1 cellular context compared by ENCODE assay signal in genomic region chr2:20013061-20013721, GRCh38.
TF ChIP-seq lines count a peak whose summit lies in the region.

No MANE protein-coding gene starts in this region.

TF ChIP-seq in HepG2, 621 proteins besides CTCF, POLR2A, EP300 and RAD21 (continued from another document and continues in another):
- TF ChIP-seq GLI4 (CRISPR knock-in tag; IDR thresholded peaks at IDR 0.05; ENCODE audit: borderline replicate concordance) (no peak), SETDB1 (CRISPR knock-in tag; IDR thresholded peaks at IDR 0.05; ENCODE audit: borderline replicate concordance) (no peak), ZNF354B (CRISPR knock-in tag; IDR thresholded peaks at IDR 0.05) (no peak), HNRNPLL (IDR thresholded peaks at IDR 0.05; ENCODE audit: low read depth, low read length, poor library complexity, severe bottlenecking) (no peak), ETV6 (CRISPR knock-in tag; conservative IDR thresholded peaks at IDR 0.05) (no peak), ZBTB34 (CRISPR knock-in tag; IDR thresholded peaks at IDR 0.05) (no peak), IRX3 (CRISPR knock-in tag; IDR thresholded peaks at IDR 0.05; ENCODE audit: borderline replicate concordance, low read depth) (no peak), ZNF891 (CRISPR knock-in tag; IDR thresholded peaks at IDR 0.05) (0 out of 2 replicates have a peak, but pooled peaks have one; percentile 9), HNF4A (CRISPR knock-in tag; IDR thresholded peaks at IDR 0.05) (0 out of 2 replicates have a peak, but pooled peaks have one; percentile 24), PRDM15 (CRISPR knock-in tag; IDR thresholded peaks at IDR 0.05) (no peak), TMF1 (CRISPR knock-in tag; IDR thresholded peaks at IDR 0.05; ENCODE audit: low read depth) (no peak), ZNF788 (CRISPR knock-in tag; IDR thresholded peaks at IDR 0.05; ENCODE audit: borderline replicate concordance) (no peak), SP140L (CRISPR knock-in tag; IDR thresholded peaks at IDR 0.05; ENCODE audit: borderline replicate concordance) (no peak), RFXAP (CRISPR knock-in tag; IDR thresholded peaks at IDR 0.05; ENCODE audit: borderline replicate concordance) (no peak), PAWR (CRISPR knock-in tag; IDR thresholded peaks at IDR 0.05; ENCODE audit: borderline replicate concordance) (no peak), TARDBP (CRISPR knock-in tag; IDR thresholded peaks at IDR 0.05) (no peak), ZNF329 (CRISPR knock-in tag; IDR thresholded peaks at IDR 0.05; ENCODE audit: low read depth) (no peak), JUNB (CRISPR knock-in tag; IDR thresholded peaks at IDR 0.05; ENCODE audit: borderline replicate concordance) (no peak), ZNF572 (CRISPR knock-in tag; IDR thresholded peaks at IDR 0.05) (0 out of 2 replicates have a peak, but pooled peaks have one; percentile 21), KMT2B (CRISPR knock-in tag; IDR thresholded peaks at IDR 0.05) (no peak), MAF1 (CRISPR knock-in tag; IDR thresholded peaks at IDR 0.05; ENCODE audit: borderline replicate concordance) (no peak), ZFP36L1 (CRISPR knock-in tag; IDR thresholded peaks at IDR 0.05) (no peak), ZNF138 (CRISPR knock-in tag; IDR thresholded peaks at IDR 0.05; ENCODE audit: low read depth) (no peak), CREB1 (IDR thresholded peaks at IDR 0.05) (no peak), CREB1 (CRISPR knock-in tag; IDR thresholded peaks at IDR 0.05) (no peak), ASH2L (IDR thresholded peaks at IDR 0.05; ENCODE audit: insufficient read length, low read depth, low read length) (no peak), MAFG (CRISPR knock-in tag; IDR thresholded peaks at IDR 0.05) (no peak), ZSCAN9 (CRISPR knock-in tag; IDR thresholded peaks at IDR 0.05; ENCODE audit: borderline replicate concordance) (0 out of 2 replicates have a peak, but pooled peaks have one; percentile 18), AKNA (CRISPR knock-in tag; IDR thresholded peaks at IDR 0.05; ENCODE audit: borderline replicate concordance) (no peak), ZNF616 (CRISPR knock-in tag; IDR thresholded peaks at IDR 0.05; ENCODE audit: low read depth) (no peak), PBX2 (CRISPR knock-in tag; IDR thresholded peaks at IDR 0.05) (no peak), PHF5A (CRISPR knock-in tag; IDR thresholded peaks at IDR 0.05; ENCODE audit: low read depth, unreplicated experiment) (no peak), ZFP37 (CRISPR knock-in tag; IDR thresholded peaks at IDR 0.05; ENCODE audit: borderline replicate concordance) (0 out of 2 replicates have a peak, but pooled peaks have one; percentile 68), SKI (IDR thresholded peaks at IDR 0.05; ENCODE audit: partially characterized antibody) (peak; percentile 8), ATF5 (CRISPR knock-in tag; IDR thresholded peaks at IDR 0.05; ENCODE audit: low read depth) (no peak), ZNF850 (CRISPR knock-in tag; conservative IDR thresholded peaks at IDR 0.05) (no peak)
- TF ChIP-seq, protein P1, sequence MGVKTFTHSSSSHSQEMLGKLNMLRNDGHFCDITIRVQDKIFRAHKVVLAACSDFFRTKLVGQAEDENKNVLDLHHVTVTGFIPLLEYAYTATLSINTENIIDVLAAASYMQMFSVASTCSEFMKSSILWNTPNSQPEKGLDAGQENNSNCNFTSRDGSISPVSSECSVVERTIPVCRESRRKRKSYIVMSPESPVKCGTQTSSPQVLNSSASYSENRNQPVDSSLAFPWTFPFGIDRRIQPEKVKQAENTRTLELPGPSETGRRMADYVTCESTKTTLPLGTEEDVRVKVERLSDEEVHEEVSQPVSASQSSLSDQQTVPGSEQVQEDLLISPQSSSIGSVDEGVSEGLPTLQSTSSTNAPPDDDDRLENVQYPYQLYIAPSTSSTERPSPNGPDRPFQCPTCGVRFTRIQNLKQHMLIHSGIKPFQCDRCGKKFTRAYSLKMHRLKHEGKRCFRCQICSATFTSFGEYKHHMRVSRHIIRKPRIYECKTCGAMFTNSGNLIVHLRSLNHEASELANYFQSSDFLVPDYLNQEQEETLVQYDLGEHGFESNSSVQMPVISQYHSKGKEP (CRISPR knock-in tag; IDR thresholded peaks at IDR 0.05): no peak
- TF ChIP-seq, protein P2, sequence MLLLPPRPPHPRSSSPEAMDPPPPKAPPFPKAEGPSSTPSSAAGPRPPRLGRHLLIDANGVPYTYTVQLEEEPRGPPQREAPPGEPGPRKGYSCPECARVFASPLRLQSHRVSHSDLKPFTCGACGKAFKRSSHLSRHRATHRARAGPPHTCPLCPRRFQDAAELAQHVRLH (CRISPR knock-in tag; IDR thresholded peaks at IDR 0.05; ENCODE audit: borderline replicate concordance, low read depth): no peak
- TF ChIP-seq, protein P3, sequence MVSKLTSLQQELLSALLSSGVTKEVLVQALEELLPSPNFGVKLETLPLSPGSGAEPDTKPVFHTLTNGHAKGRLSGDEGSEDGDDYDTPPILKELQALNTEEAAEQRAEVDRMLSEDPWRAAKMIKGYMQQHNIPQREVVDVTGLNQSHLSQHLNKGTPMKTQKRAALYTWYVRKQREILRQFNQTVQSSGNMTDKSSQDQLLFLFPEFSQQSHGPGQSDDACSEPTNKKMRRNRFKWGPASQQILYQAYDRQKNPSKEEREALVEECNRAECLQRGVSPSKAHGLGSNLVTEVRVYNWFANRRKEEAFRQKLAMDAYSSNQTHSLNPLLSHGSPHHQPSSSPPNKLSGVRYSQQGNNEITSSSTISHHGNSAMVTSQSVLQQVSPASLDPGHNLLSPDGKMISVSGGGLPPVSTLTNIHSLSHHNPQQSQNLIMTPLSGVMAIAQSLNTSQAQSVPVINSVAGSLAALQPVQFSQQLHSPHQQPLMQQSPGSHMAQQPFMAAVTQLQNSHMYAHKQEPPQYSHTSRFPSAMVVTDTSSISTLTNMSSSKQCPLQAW (CRISPR knock-in tag; IDR thresholded peaks at IDR 0.05): peak; percentile 27; the same call in 1 of the 2 replicates
- TF ChIP-seq, protein P4, sequence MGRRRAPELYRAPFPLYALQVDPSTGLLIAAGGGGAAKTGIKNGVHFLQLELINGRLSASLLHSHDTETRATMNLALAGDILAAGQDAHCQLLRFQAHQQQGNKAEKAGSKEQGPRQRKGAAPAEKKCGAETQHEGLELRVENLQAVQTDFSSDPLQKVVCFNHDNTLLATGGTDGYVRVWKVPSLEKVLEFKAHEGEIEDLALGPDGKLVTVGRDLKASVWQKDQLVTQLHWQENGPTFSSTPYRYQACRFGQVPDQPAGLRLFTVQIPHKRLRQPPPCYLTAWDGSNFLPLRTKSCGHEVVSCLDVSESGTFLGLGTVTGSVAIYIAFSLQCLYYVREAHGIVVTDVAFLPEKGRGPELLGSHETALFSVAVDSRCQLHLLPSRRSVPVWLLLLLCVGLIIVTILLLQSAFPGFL (CRISPR knock-in tag; IDR thresholded peaks at IDR 0.05): no peak
- TF ChIP-seq, protein P5, sequence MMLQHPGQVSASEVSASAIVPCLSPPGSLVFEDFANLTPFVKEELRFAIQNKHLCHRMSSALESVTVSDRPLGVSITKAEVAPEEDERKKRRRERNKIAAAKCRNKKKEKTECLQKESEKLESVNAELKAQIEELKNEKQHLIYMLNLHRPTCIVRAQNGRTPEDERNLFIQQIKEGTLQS (CRISPR knock-in tag; IDR thresholded peaks at IDR 0.05): 0 out of 2 replicates have a peak, but pooled peaks have one; percentile 10
- TF ChIP-seq, protein P6, sequence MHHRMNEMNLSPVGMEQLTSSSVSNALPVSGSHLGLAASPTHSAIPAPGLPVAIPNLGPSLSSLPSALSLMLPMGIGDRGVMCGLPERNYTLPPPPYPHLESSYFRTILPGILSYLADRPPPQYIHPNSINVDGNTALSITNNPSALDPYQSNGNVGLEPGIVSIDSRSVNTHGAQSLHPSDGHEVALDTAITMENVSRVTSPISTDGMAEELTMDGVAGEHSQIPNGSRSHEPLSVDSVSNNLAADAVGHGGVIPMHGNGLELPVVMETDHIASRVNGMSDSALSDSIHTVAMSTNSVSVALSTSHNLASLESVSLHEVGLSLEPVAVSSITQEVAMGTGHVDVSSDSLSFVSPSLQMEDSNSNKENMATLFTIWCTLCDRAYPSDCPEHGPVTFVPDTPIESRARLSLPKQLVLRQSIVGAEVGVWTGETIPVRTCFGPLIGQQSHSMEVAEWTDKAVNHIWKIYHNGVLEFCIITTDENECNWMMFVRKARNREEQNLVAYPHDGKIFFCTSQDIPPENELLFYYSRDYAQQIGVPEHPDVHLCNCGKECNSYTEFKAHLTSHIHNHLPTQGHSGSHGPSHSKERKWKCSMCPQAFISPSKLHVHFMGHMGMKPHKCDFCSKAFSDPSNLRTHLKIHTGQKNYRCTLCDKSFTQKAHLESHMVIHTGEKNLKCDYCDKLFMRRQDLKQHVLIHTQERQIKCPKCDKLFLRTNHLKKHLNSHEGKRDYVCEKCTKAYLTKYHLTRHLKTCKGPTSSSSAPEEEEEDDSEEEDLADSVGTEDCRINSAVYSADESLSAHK (CRISPR knock-in tag; IDR thresholded peaks at IDR 0.05; ENCODE audit: borderline replicate concordance): no peak
